Comparison of ENCODE assay signal across 8 cellular contexts in the genomic region with DNA sequence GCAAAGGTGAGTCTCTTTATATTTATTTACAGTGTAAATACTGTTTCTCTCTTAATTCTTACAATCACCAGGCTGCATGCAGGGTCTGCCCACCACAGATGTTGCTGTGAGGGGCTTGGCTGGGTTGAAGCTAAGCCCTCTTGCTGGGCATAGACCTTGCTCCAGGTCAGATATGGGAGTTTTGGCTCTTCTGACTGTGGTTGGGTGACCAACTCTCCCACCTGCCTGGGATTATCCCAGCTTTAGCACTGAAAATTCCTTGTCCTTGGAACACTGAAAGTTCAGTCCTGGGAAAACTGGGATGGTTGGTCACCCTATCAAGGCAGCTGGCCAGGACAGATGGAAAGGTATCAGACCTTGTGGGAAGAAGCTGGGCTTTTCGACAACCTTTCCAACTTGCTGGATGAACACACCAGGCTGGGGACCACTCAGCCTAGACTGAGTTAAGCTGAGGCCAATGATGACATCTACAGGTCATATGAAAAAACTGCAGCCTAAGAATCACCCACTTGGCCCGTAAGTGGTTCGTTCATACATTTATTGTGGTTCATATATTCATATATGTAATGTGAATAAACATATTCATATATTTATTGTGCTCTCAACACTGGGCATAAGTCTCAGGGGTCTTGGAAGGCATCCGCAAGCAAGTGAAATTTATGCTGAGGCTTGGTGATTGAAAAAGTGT. TPM values are rescaled to one million over a fixed set of nuclear protein-coding genes. Genes with fewer than 3 reads are reported as not detected.
DNase-seq lines count a peak whose midpoint lies in the region; ATAC-seq, FAIRE-seq and TF ChIP-seq lines count a peak whose summit lies in the region.

No MANE protein-coding gene starts in this region.

- H3K27me3 ChIP-seq in HCT116 (ENCODE audit: insufficient read depth, low read length) (no peaks in the 10 kb centered on the region), H1 (replicated peaks in 1 of 4; ENCODE audit: control insufficient read depth in 3 of 4, extremely low read depth in 1 of 4, insufficient read depth in 3 of 4, low read length in 3 of 4) (no peaks in the 10 kb centered on the region), upper lobe of left lung (no peaks in the 10 kb centered on the region)

- no peak for DNase-seq in CD14-positive monocyte (ENCODE audit: low spot score)
- peak; percentile 51 for DNase-seq in HCT116 (ENCODE audit: low read depth, low spot score)
- peak; percentile 65 for DNase-seq in NCI-H460 (ENCODE audit: extremely low read depth, low read depth)
- DNase-seq in activated CD4-positive, alpha-beta T cell treated with anti-CD3 and anti-CD28 coated beads for 1 hour = peak; percentile 15
- peak in 1 of 2 experiments; percentile 46 for DNase-seq in H1 (ENCODE audit: low read depth in 1 of 2, low spot score in 2 of 2)
- DNase-seq in mucosa of gallbladder (ENCODE audit: low spot score) = peak; percentile 28
- peak in 1 of 2 donors; percentile 43 for DNase-seq in upper lobe of left lung

- no peak overlapping the region for H4K5ac ChIP-seq in H1 (ENCODE audit: insufficient read length, low read depth, low read length)

- no peaks in the 10 kb centered on the region for H3K9me3 Mint-ChIP-seq in CD14-positive monocyte

- H3K4me3 ChIP-seq in HCT116 (replicated peaks in 1 of 2; ENCODE audit: low read depth in 1 of 2, low read length in 2 of 2) (no peak overlapping the region), H1 (ENCODE audit: extremely low read depth in 1 of 4, insufficient read depth in 2 of 4, low read depth in 3 of 4, low read length in 4 of 4) (no peak overlapping the region), upper lobe of left lung (no peak overlapping the region)

- no peak overlapping the region for H2AK5ac ChIP-seq in H1 (ENCODE audit: low read depth, low read length)

- TF ChIP-seq CTCF in CD14-positive monocyte (IDR thresholded peaks at IDR 0.05) = peak; percentile 75
- TF ChIP-seq CTCF in HCT116 (IDR thresholded peaks at IDR 0.05 in 2 of 3, conservative IDR thresholded peaks at IDR 0.05 in 1 of 3; ENCODE audit: borderline replicate concordance in 1 of 3, insufficient read depth in 1 of 3, low read depth in 2 of 3, low read length in 2 of 3) = peak; percentile 68 to 86 (median 82)
- TF ChIP-seq CTCF in H1 (IDR thresholded peaks at IDR 0.05; ENCODE audit: control extremely low read depth in 1 of 3, insufficient read depth in 1 of 3, low read depth in 1 of 3, low read length in 3 of 3) = peak; percentile 12 to 85 (median 76)
- TF ChIP-seq CTCF in upper lobe of left lung (IDR thresholded peaks at IDR 0.05) = peak; percentile 58 to 76 (median 68)

- intact Hi-C loops in CD14-positive monocyte (cut with micrococcal nuclease) (loop anchor here (1.0 to 10.0 kb wide), 6 partner anchors 281 to 568 kb away; a partner anchor contains a TSS), HCT116 (cut with micrococcal nuclease) (loop anchor here (1.0 to 5.0 kb wide), 6 partner anchors 272 to 568 kb away; a partner anchor contains a TSS)

- TF ChIP-seq POLR2A in HCT116 (IDR thresholded peaks at IDR 0.05; ENCODE audit: borderline replicate concordance, extremely low read depth, insufficient read depth, insufficient read length) (no peak), H1 (IDR thresholded peaks at IDR 0.05; ENCODE audit: control extremely low read depth in 1 of 2, low read depth in 2 of 2, low read length in 2 of 2) (no peak), upper lobe of left lung (IDR thresholded peaks at IDR 0.05) (no peak), GM18505 (IDR thresholded peaks at IDR 0.05; ENCODE audit: borderline replicate concordance, extremely low read depth, insufficient read depth, insufficient read length) (no peak)

- no peak overlapping the region for H2BK5ac ChIP-seq in H1 (ENCODE audit: low read depth, low read length)

- H3K9me2 ChIP-seq in HCT116 (ENCODE audit: insufficient read depth) = no peaks in the 10 kb centered on the region

- H3K27ac Mint-ChIP-seq in CD14-positive monocyte = no peak overlapping the region

- H3K27me3 Mint-ChIP-seq in CD14-positive monocyte (ENCODE audit: low read depth in 3 of 3) = peaks cover 0 to 6% (median 5%) of the 10 kb centered on the region in 3 donors

- peaks cover 2% of the 10 kb centered on the region for H3K23me2 ChIP-seq in H1 (ENCODE audit: low read depth, low read length)

- H3K4me1 ChIP-seq in HCT116 (ENCODE audit: control insufficient read depth in 1 of 2, insufficient read depth in 2 of 2, low read length in 2 of 2) (peaks cover 10 to 21% of the 10 kb centered on the region in 2 experiments), H1 (replicated peaks in 1 of 4; ENCODE audit: control insufficient read depth in 3 of 4, insufficient read depth in 4 of 4, low read length in 3 of 4) (peaks cover 6 to 13% (median 10%) of the 10 kb centered on the region in 4 experiments), upper lobe of left lung (peaks cover 9 to 14% (median 13%) of the 10 kb centered on the region in 4 donors)

- no peak overlapping the region for H3K18ac ChIP-seq in H1 (ENCODE audit: extremely low read depth, low read length)

- H3K56ac ChIP-seq in H1 (replicated peaks; ENCODE audit: insufficient read length, low read depth, low read length) = no peak overlapping the region

- H2AFZ ChIP-seq in HCT116 (ENCODE audit: low read depth, low read length, poor library complexity, severe bottlenecking) (no peak overlapping the region), H1 (ENCODE audit: low read length) (no peak overlapping the region)

- BruUV-seq in HCT116 (replicated peaks; lab: Mats Ljungman, UMichigan) = no TSS peak

- H3K9ac ChIP-seq in HCT116 (ENCODE audit: low read length) (no peak overlapping the region), H1 (replicated peaks in 1 of 4; ENCODE audit: extremely low read depth in 1 of 4, low read depth in 3 of 4, low read length in 3 of 4) (no peak overlapping the region)

- no peak overlapping the region for H3K27ac ChIP-seq in HCT116 (ENCODE audit: low read depth, low read length)
- H3K27ac ChIP-seq in H1 (ENCODE audit: low read depth, low read length) = no peak overlapping the region
- H3K27ac ChIP-seq in upper lobe of left lung = no peak overlapping the region

- no peak overlapping the region for H2BK20ac ChIP-seq in H1 (ENCODE audit: low read length)

- no peak overlapping the region for H3K23ac ChIP-seq in H1 (ENCODE audit: insufficient read length)

- H3K79me2 ChIP-seq in HCT116 (ENCODE audit: insufficient read depth, low read length) = no peaks in the 10 kb centered on the region
- no peaks in the 10 kb centered on the region; a peak in 1 of 4 replicates for H3K79me2 ChIP-seq in H1 (ENCODE audit: control insufficient read depth in 1 of 2, insufficient read depth in 2 of 2, low read length in 2 of 2)

- no peaks in the 10 kb centered on the region for H3K9me3 ChIP-seq in HCT116 (ENCODE audit: control insufficient read depth in 1 of 2, insufficient read depth in 1 of 2, low read depth in 1 of 2, low read length in 2 of 2)
- H3K9me3 ChIP-seq in H1 (ENCODE audit: insufficient read depth in 2 of 2, low read depth in 1 of 2, low read length in 1 of 2) = no peaks in the 10 kb centered on the region
- no peaks in the 10 kb centered on the region for H3K9me3 ChIP-seq in upper lobe of left lung

- FAIRE-seq in H1 (lab: Jason Lieb, UNC) = peak; percentile 90

- H2BK15ac ChIP-seq in H1 (ENCODE audit: low read length) = 0 out of 2 replicates have a peak overlapping the region, but pooled peaks have one; percentile 40

- H3K4ac ChIP-seq in H1 (replicated peaks; ENCODE audit: insufficient read length, low read depth, low read length) = no peak overlapping the region

- CTCF ChIA-PET in HCT116 (lab: Charles Lee) = interaction anchor here (7.8 kb wide), 1 partner anchor 284 kb away, joined by 214 read pairs; a partner anchor contains a TSS
- CTCF ChIA-PET in H1 (lab: Charles Lee; ENCODE audit: partially characterized antibody) = interaction anchor here (0.5 to 19.1 kb wide), 43 partner anchors 8 to 734 kb away, joined by 3 to 424 read pairs (median 3); a partner anchor contains a TSS

- no peaks in the 10 kb centered on the region for H3K79me1 ChIP-seq in H1 (ENCODE audit: low read depth, low read length)

- no peak overlapping the region for H2BK120ac ChIP-seq in H1 (replicated peaks; ENCODE audit: low read depth, low read length)

- H4K8ac ChIP-seq in H1 (ENCODE audit: extremely low read depth, insufficient read depth, low read length) = no peak overlapping the region

- RAD21 ChIA-PET in HCT116 (lab: Charles Lee; ENCODE audit: low non-redundant PET in 1 of 2, low total read pairs in 2 of 2, uncharacterized antibody in 2 of 2, unreplicated experiment in 2 of 2) = interaction anchor here (1.2 to 2.2 kb wide), 3 partner anchors 282 to 286 kb away, joined by 5 to 9 read pairs (median 5); no protein-coding TSS in a partner anchor

- WGBS in H1 (ENCODE audit: extremely low coverage in 1 of 2, insufficient coverage in 1 of 2, insufficient read length in 1 of 2, insufficient replicate concordance in 2 of 2, low coverage in 1 of 2, low lambda C conversion rate in 2 of 2, missing lambda C conversion rate in 1 of 2), 2 experiments = 52% methylated on average over 4 of the region's 4 CpGs; no CpG with 5 or more reads in 1 of the 2 experiments
- 9% methylated on average over 4 of the region's 4 CpGs for WGBS in upper lobe of left lung, 2 donors

- H3K36me3 Mint-ChIP-seq in CD14-positive monocyte = no peaks in the 10 kb centered on the region

- H4K91ac ChIP-seq in H1 (replicated peaks; ENCODE audit: insufficient read length, low read length) = no peak overlapping the region

- no peak overlapping the region for H3K14ac ChIP-seq in H1 (ENCODE audit: insufficient read length)

- H3K36me3 ChIP-seq in HCT116 (ENCODE audit: control insufficient read depth in 1 of 2, insufficient read depth in 2 of 2, low read length in 2 of 2) = no peaks in the 10 kb centered on the region
- no peaks in the 10 kb centered on the region for H3K36me3 ChIP-seq in H1 (ENCODE audit: control insufficient read depth in 2 of 4, insufficient read depth in 4 of 4, low read length in 3 of 4)
- H3K36me3 ChIP-seq in upper lobe of left lung = no peaks in the 10 kb centered on the region

- H2BK12ac ChIP-seq in H1 (ENCODE audit: low read depth, low read length) = no peak overlapping the region; the same call in 1 of the 2 replicates

- TF ChIP-seq EP300 in H1 (IDR thresholded peaks at IDR 0.05; ENCODE audit: borderline replicate concordance in 1 of 2, low read depth in 2 of 2, low read length in 2 of 2) (no peak), upper lobe of left lung (IDR thresholded peaks at IDR 0.05) (no peak)

- TF ChIP-seq RAD21 in HCT116 (IDR thresholded peaks at IDR 0.05; ENCODE audit: low read depth) = peak; percentile 95
- peak; percentile 93 to 95 for TF ChIP-seq RAD21 in H1 (IDR thresholded peaks at IDR 0.05 in 1 of 2, conservative IDR thresholded peaks at IDR 0.05 in 1 of 2; ENCODE audit: low read depth in 2 of 2, low read length in 2 of 2)

- H3K4me2 ChIP-seq in HCT116 (ENCODE audit: low read length) = peak overlapping the region; percentile 30; the same call in 1 of the 2 replicates
- H3K4me2 ChIP-seq in H1 (ENCODE audit: insufficient read depth in 1 of 2, low read depth in 2 of 2, low read length in 2 of 2) = no peak overlapping the region

- ATAC-seq in HCT116 (peak; percentile 33), upper lobe of left lung (ENCODE audit: low FRiP score in 2 of 2) (peak in 1 of 2 donors; percentile 34), GM18505 (IDR thresholded peaks at IDR 0.05; ENCODE audit: unreplicated experiment) (no peak)

- peaks cover 10% of the 10 kb centered on the region for H3K4me1 Mint-ChIP-seq in CD14-positive monocyte

- H4K20me1 ChIP-seq in HCT116 (ENCODE audit: insufficient read depth) (no peaks in the 10 kb centered on the region), H1 (replicated peaks in 1 of 2; ENCODE audit: control insufficient read depth in 1 of 2, insufficient read depth in 2 of 2, low read length in 2 of 2) (no peaks in the 10 kb centered on the region)

- no peak overlapping the region for H3K4me3 Mint-ChIP-seq in CD14-positive monocyte

- POLR2A ChIA-PET in HCT116 (lab: Charles Lee) = interaction anchor here (0.9 to 1.0 kb wide), 2 partner anchors 282 to 286 kb away, joined by 3 read pairs; no protein-coding TSS in a partner anchor
- POLR2A ChIA-PET in H1 (lab: Charles Lee; ENCODE audit: partially characterized antibody) = interaction anchor here (0.5 to 9.9 kb wide), 6 partner anchors 25 to 283 kb away, joined by 3 to 194 read pairs (median 4); a partner anchor contains a TSS

RNA-seq across cellular contexts. Expression of a gene that starts 26.6 kb away (rescaled TPM):
- not detected for polyA plus RNA-seq in CD14-positive monocyte
- total RNA-seq in HCT116 (2021; ENCODE audit: unreplicated experiment) = not detected
- polyA plus RNA-seq in HCT116 (2012) = 0.31 and 0.42 TPM in 2 replicates
- 2.9 TPM in 2 replicates for total RNA-seq in NCI-H460 (2014; rRNA removed; shearing (Covaris generic))
- 31.4 and 42.6 TPM in 2 replicates for polyA plus RNA-seq in NCI-H460 (2014; cell fraction: nucleus; rRNA removed)
- 58.5 and 60.6 TPM in 2 replicates for total RNA-seq in H1 (2021; fragmentation: NEBNext Ultra II Directional; extraction: Animal tissue kit (Norgen Biotek cat#: 25700))
- 62.7 and 100 TPM in 2 replicates for polyA plus RNA-seq in H1 (2011; rRNA removed)
- polyA plus RNA-seq in H1 (2011; cell fraction: cytosol; rRNA removed) = 61.2 TPM
- polyA plus RNA-seq in H1 (2011; cell fraction: nucleus; rRNA removed) = 73.7 TPM
- 33.0 to 45.0 TPM (median 38.0 TPM) in 4 replicates for polyA plus RNA-seq in H1 (2012, experiment 1 of 2)
- polyA plus RNA-seq in H1 (2012, experiment 2 of 2) = 46.7 TPM
- 15.6 TPM for polyA plus RNA-seq in H1 (2013, experiment 1 of 2)
- 13.3 TPM for polyA plus RNA-seq in H1 (2013, experiment 2 of 2)
- polyA minus RNA-seq in H1 (2011; rRNA and poly(A)+ RNA removed) = 11.5 and 13.9 TPM in 2 replicates
- 29.4 TPM for polyA minus RNA-seq in H1 (2011; cell fraction: cytosol; rRNA and poly(A)+ RNA removed)
- polyA minus RNA-seq in H1 (2011; cell fraction: nucleus; rRNA and poly(A)+ RNA removed) = 39.4 TPM
- 0.17 TPM for total RNA-seq in mucosa of gallbladder
- total RNA-seq in upper lobe of left lung = 1 to 10 TPM in 1 of 6 donors, under 1 TPM in 2, not detected in 3; 0.30 to 1.3 (median 0.37) TPM

RNA-seq across cellular contexts. Expression of a gene that starts 39.8 kb away (rescaled TPM):
- 1 to 10 TPM; 3.9 to 5.8 TPM for polyA plus RNA-seq in CD14-positive monocyte
- total RNA-seq in HCT116 (2021; ENCODE audit: unreplicated experiment) = 11.5 TPM
- 10.3 and 11.9 TPM in 2 replicates for polyA plus RNA-seq in HCT116 (2012)
- total RNA-seq in NCI-H460 (2014; rRNA removed; shearing (Covaris generic)) = 7.6 and 7.7 TPM in 2 replicates
- polyA plus RNA-seq in NCI-H460 (2014; cell fraction: nucleus; rRNA removed) = 16.0 and 18.2 TPM in 2 replicates
- total RNA-seq in H1 (2021; fragmentation: NEBNext Ultra II Directional; extraction: Animal tissue kit (Norgen Biotek cat#: 25700)) = 14.5 and 15.2 TPM in 2 replicates
- 23.6 and 25.8 TPM in 2 replicates for polyA plus RNA-seq in H1 (2011; rRNA removed)
- polyA plus RNA-seq in H1 (2011; cell fraction: cytosol; rRNA removed) = 32.5 TPM
- 28.7 TPM for polyA plus RNA-seq in H1 (2011; cell fraction: nucleus; rRNA removed)
- 11.0 to 18.9 TPM (median 17.6 TPM) in 4 replicates for polyA plus RNA-seq in H1 (2012, experiment 1 of 2)
- 12.8 TPM for polyA plus RNA-seq in H1 (2012, experiment 2 of 2)
- polyA plus RNA-seq in H1 (2013, experiment 1 of 2) = 12.2 TPM
- 11.9 TPM for polyA plus RNA-seq in H1 (2013, experiment 2 of 2)
- polyA minus RNA-seq in H1 (2011; rRNA and poly(A)+ RNA removed) = 32.6 and 45.7 TPM in 2 replicates
- polyA minus RNA-seq in H1 (2011; cell fraction: cytosol; rRNA and poly(A)+ RNA removed) = 15.1 TPM
- polyA minus RNA-seq in H1 (2011; cell fraction: nucleus; rRNA and poly(A)+ RNA removed) = 31.6 TPM
- 7.9 TPM for total RNA-seq in mucosa of gallbladder
- total RNA-seq in upper lobe of left lung = 10 to 100 TPM in 2 of 6 donors, 1 to 10 TPM in 4; 5.4 to 16.6 (median 9.1) TPM

RNA-seq across cellular contexts. Expression of a gene that starts 40.1 kb away (rescaled TPM):
- polyA plus RNA-seq in CD14-positive monocyte = 1 to 10 TPM; 6.7 to 8.1 TPM
- total RNA-seq in HCT116 (2021; ENCODE audit: unreplicated experiment) = 44.8 TPM
- polyA plus RNA-seq in HCT116 (2012) = 31.1 and 33.3 TPM in 2 replicates
- total RNA-seq in NCI-H460 (2014; rRNA removed; shearing (Covaris generic)) = 10.1 and 10.9 TPM in 2 replicates
- polyA plus RNA-seq in NCI-H460 (2014; cell fraction: nucleus; rRNA removed) = 108 and 133 TPM in 2 replicates
- 51.9 TPM in 2 replicates for total RNA-seq in H1 (2021; fragmentation: NEBNext Ultra II Directional; extraction: Animal tissue kit (Norgen Biotek cat#: 25700))
- 65.7 and 86.4 TPM in 2 replicates for polyA plus RNA-seq in H1 (2011; rRNA removed)
- polyA plus RNA-seq in H1 (2011; cell fraction: cytosol; rRNA removed) = 86.1 TPM
- polyA plus RNA-seq in H1 (2011; cell fraction: nucleus; rRNA removed) = 179 TPM
- 35.6 to 60.4 TPM (median 53.2 TPM) in 4 replicates for polyA plus RNA-seq in H1 (2012, experiment 1 of 2)
- polyA plus RNA-seq in H1 (2012, experiment 2 of 2) = 49.5 TPM
- polyA plus RNA-seq in H1 (2013, experiment 1 of 2) = 36.0 TPM
- 33.4 TPM for polyA plus RNA-seq in H1 (2013, experiment 2 of 2)
- polyA minus RNA-seq in H1 (2011; rRNA and poly(A)+ RNA removed) = 32.8 and 32.9 TPM in 2 replicates
- 29.2 TPM for polyA minus RNA-seq in H1 (2011; cell fraction: cytosol; rRNA and poly(A)+ RNA removed)
- 45.1 TPM for polyA minus RNA-seq in H1 (2011; cell fraction: nucleus; rRNA and poly(A)+ RNA removed)
- 30.5 TPM for total RNA-seq in mucosa of gallbladder
- total RNA-seq in upper lobe of left lung = 100 to 1,000 TPM in 1 of 6 donors, 10 to 100 TPM in 5; 10.3 to 105 (median 24.5) TPM

Comparison
In these comparisons a context has a peak if more than half of its experiments do, and no peak if none do; other contexts are left out.
1. RNA of a gene that starts 26.6 kb away (total RNA-seq): 58.5 to 60.6 TPM in H1; 2.9 TPM in NCI-H460, 0.30 to 1.3 TPM in upper lobe of left lung, 0.17 TPM in mucosa of gallbladder (single experiment) and not detected in HCT116 (single experiment); every median in the first group is over 10 times any median in the second.
2. Peak in every context shown above with its lines, with median percentiles within 50 percentile points of each other: CTCF ChIP-seq.